Comparison of ENCODE assay signal across 16 cellular contexts in the genomic region with DNA sequence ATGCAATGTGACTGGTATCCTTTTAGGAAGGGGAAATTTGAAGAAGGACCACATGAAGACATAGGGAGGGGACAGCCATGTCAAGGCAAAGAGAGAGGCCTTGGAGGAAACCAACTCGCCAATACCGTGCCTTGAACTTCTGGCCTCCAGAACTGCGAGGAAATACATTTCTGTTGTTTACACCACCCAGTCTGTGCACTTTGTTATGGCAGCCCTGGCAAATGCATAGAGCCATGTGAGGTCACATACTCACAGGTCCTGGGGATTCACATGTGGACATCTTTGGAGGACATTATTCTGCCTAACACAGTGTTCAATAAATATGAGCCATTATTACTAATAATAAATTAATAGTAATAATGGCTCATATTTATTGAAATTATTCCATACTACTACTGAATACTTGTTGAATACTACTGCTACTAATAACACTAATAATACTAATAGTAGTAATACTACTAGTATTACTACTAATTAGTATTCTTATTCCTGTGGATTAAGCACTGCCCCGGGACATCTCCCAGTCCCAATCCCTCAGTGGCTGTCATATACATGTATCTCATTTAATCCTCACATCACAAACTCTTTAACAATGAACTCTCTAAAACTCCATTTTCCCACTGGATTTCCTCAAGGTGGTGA. TPM values are rescaled to one million over a fixed set of nuclear protein-coding genes. Genes with fewer than 3 reads are reported as not detected.
A peak's percentile ranks its signal among the peaks of the same experiment; 100 is the strongest.
DNase-seq lines count a peak whose midpoint lies in the region; ATAC-seq, FAIRE-seq and TF ChIP-seq lines count a peak whose summit lies in the region.
"Had no signal": no experiment of that assay in that cellular context is flagged by ENCODE, and none has a peak within 500 bp of the region (broad histone marks: within the 10 kb centered on the region; RNA-seq: fewer than 3 reads in every experiment).

No MANE protein-coding gene starts in this region.

- H3K9me3 ChIP-seq in heart right ventricle (peaks cover 0 to 6% (median 0%) of the 10 kb centered on the region in 11 donors), vagina (no peaks in the 10 kb centered on the region)
- H3K9me3 ChIP-seq: mucosa of descending colon had no signal

- peaks cover 72% of the 10 kb centered on the region for H3K4me1 Mint-ChIP-seq in activated naive CD8-positive, alpha-beta T cell treated with anti-CD3 and anti-CD28 coated beads, Interleukin-2, amount 10 ng/mL, durations not matched to agents 7 days and 5 days
- peaks cover 43% of the 10 kb centered on the region for H3K4me1 Mint-ChIP-seq in nephron

- no peaks in the 10 kb centered on the region for H3K27me3 ChIP-seq in heart right ventricle
- H3K27me3 ChIP-seq in vagina, result no peaks in the 10 kb centered on the region

- no peak for ATAC-seq in heart right ventricle
- ATAC-seq in left cardiac atrium, result no peak
- ATAC-seq in activated naive CD8-positive, alpha-beta T cell treated with anti-CD3 and anti-CD28 coated beads, Interleukin-2, amount 10 ng/mL, durations not matched to agents 7 days and 5 days (ENCODE audit: low read depth), result no peak
- ATAC-seq: mucosa of descending colon had no signal

- intact Hi-C loops in heart right ventricle (cut with DNase I), result no loop called here
- intact Hi-C loops in left cardiac atrium (cut with DNase I), result no loop called here
- intact Hi-C loops in vagina (cut with DNase I), result no loop called here

- 96 to 98% methylated on average over 4 of the region's 4 CpGs for WGBS in heart right ventricle, 2 donors

- no peaks in the 10 kb centered on the region for H3K27me3 Mint-ChIP-seq in activated naive CD8-positive, alpha-beta T cell treated with anti-CD3 and anti-CD28 coated beads, Interleukin-2, amount 10 ng/mL, durations not matched to agents 7 days and 5 days
- H3K27me3 Mint-ChIP-seq in nephron (ENCODE audit: low read depth), result no peaks in the 10 kb centered on the region
- H3K27me3 Mint-ChIP-seq: B cell, brain had no signal

- peaks cover 5% of the 10 kb centered on the region for H3K9me3 Mint-ChIP-seq in activated naive CD8-positive, alpha-beta T cell treated with anti-CD3 and anti-CD28 coated beads, Interleukin-2, amount 10 ng/mL, durations not matched to agents 7 days and 5 days
- peaks cover 5% of the 10 kb centered on the region for H3K9me3 Mint-ChIP-seq in nephron

- DNase-seq in heart right ventricle, result no peak
- DNase-seq in left cardiac atrium, result no peak
- no peak for DNase-seq in activated naive CD8-positive, alpha-beta T cell treated with anti-CD3 and anti-CD28 coated beads, Interleukin-2, amount 10 ng/mL, durations not matched to agents 7 days and 5 days
- DNase-seq in vagina (ENCODE audit: extremely low spot score in 2 of 2), result no peak
- DNase-seq in frontal cortex (ENCODE audit: low spot score in 2 of 2), result no peak
- no peak for DNase-seq in HEK293T (ENCODE audit: extremely low spot score)
- no peak for DNase-seq in DMS153 treated with DMSO at 0.1 percent for 48 hours (lab: John Stamatoyannopoulos, UW; ENCODE audit: unreplicated experiment)
- DNase-seq: activated CD4-positive, alpha-beta T cell treated with anti-CD3 and anti-CD28 coated beads for 48 hours; KG1; mucosa of descending colon; NCI-H187 had no signal

- peak overlapping the region; percentile 75 for H3K27ac Mint-ChIP-seq in activated naive CD8-positive, alpha-beta T cell treated with anti-CD3 and anti-CD28 coated beads, Interleukin-2, amount 10 ng/mL, durations not matched to agents 7 days and 5 days
- peak overlapping the region in 2 of 3 experiments; percentile 26 to 38 for H3K27ac Mint-ChIP-seq in nephron

- FAIRE-seq in frontal cortex (lab: Jason Lieb, UNC), result no peak
- FAIRE-seq: GM18507 had no signal

- H3K4me3 Mint-ChIP-seq in activated naive CD8-positive, alpha-beta T cell treated with anti-CD3 and anti-CD28 coated beads, Interleukin-2, amount 10 ng/mL, durations not matched to agents 7 days and 5 days, result peak overlapping the region; percentile 44
- H3K4me3 Mint-ChIP-seq in nephron, result no peak overlapping the region
- H3K4me3 Mint-ChIP-seq: B cell, brain had no signal

- CTCF ChIA-PET in HEK293T (lab: Yijun Ruan, JAX), result no interaction called here

- peak overlapping the region in 8 of 10 donors; percentile 67 to 83 (median 76) for H3K27ac ChIP-seq in heart right ventricle
- peak overlapping the region; percentile 83 for H3K27ac ChIP-seq in vagina
- H3K27ac ChIP-seq: SK-N-MC had no signal

- TF ChIP-seq POLR2A in vagina (IDR thresholded peaks at IDR 0.05), result no peak

- peaks cover 71% of the 10 kb centered on the region for H3K36me3 Mint-ChIP-seq in activated naive CD8-positive, alpha-beta T cell treated with anti-CD3 and anti-CD28 coated beads, Interleukin-2, amount 10 ng/mL, durations not matched to agents 7 days and 5 days
- H3K36me3 Mint-ChIP-seq in nephron (ENCODE audit: low read depth), result peaks cover 4% of the 10 kb centered on the region
- H3K36me3 Mint-ChIP-seq: brain had no signal

- H3K36me3 ChIP-seq in heart right ventricle, result peaks cover 0 to 49% (median 0%) of the 10 kb centered on the region in 9 donors
- no peaks in the 10 kb centered on the region for H3K36me3 ChIP-seq in vagina

- TF ChIP-seq CTCF in heart right ventricle (IDR thresholded peaks at IDR 0.05), result no peak
- TF ChIP-seq CTCF in nephron (IDR thresholded peaks at IDR 0.05; ENCODE audit: unreplicated experiment in 3 of 3), result no peak
- no peak for TF ChIP-seq CTCF in vagina (IDR thresholded peaks at IDR 0.05)

- H3K4me1 ChIP-seq in heart right ventricle, result peaks cover 9 to 59% (median 29%) of the 10 kb centered on the region in 9 donors
- peaks cover 40% of the 10 kb centered on the region for H3K4me1 ChIP-seq in vagina

- H3K4me3 ChIP-seq in heart right ventricle (no peak overlapping the region), vagina (no peak overlapping the region)
- H3K4me3 ChIP-seq: mucosa of descending colon, SK-N-MC had no signal

- POLR2A ChIA-PET in activated naive CD8-positive, alpha-beta T cell treated with anti-CD3 and anti-CD28 coated beads, Interleukin-2, amount 10 ng/mL, durations not matched to agents 7 days and 5 days (lab: Charles Lee), result interaction anchor here (1.0 to 2.9 kb wide), 3 partner anchors 8 to 42 kb away, joined by 5 to 38 read pairs (median 14); a partner anchor contains a TSS
- POLR2A ChIA-PET in HEK293T (lab: Yijun Ruan, JAX), result interaction anchor here (0.7 kb wide), 1 partner anchor 40 kb away, joined by 3 read pairs; a partner anchor contains a TSS

TF ChIP-seq in HEK293T, 16 proteins besides CTCF, POLR2A, EP300 and RAD21:
- no peak for TF ChIP-seq ELF4 (IDR thresholded peaks at IDR 0.05)
- TF ChIP-seq LEF1 (IDR thresholded peaks at IDR 0.05; ENCODE audit: borderline replicate concordance), result no peak
- TF ChIP-seq SUZ12 (IDR thresholded peaks at IDR 0.05), result no peak
- no peak for TF ChIP-seq ZNF384 (IDR thresholded peaks at IDR 0.05)
- TF ChIP-seq, protein P1, sequence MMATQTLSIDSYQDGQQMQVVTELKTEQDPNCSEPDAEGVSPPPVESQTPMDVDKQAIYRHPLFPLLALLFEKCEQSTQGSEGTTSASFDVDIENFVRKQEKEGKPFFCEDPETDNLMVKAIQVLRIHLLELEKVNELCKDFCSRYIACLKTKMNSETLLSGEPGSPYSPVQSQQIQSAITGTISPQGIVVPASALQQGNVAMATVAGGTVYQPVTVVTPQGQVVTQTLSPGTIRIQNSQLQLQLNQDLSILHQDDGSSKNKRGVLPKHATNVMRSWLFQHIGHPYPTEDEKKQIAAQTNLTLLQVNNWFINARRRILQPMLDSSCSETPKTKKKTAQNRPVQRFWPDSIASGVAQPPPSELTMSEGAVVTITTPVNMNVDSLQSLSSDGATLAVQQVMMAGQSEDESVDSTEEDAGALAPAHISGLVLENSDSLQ (IDR thresholded peaks at IDR 0.05), result no peak
- no peak for TF ChIP-seq TARDBP (IDR thresholded peaks at IDR 0.05)
- TF ChIP-seq BHLHE40 (IDR thresholded peaks at IDR 0.05; ENCODE audit: borderline replicate concordance), result no peak
- no peak for TF ChIP-seq ARNT (IDR thresholded peaks at IDR 0.05)
- TF ChIP-seq FOXM1 (IDR thresholded peaks at IDR 0.05; ENCODE audit: borderline replicate concordance), result no peak
- no peak for TF ChIP-seq L3MBTL2 (conservative IDR thresholded peaks at IDR 0.05)
- TF ChIP-seq HDGF (IDR thresholded peaks at IDR 0.05; ENCODE audit: borderline replicate concordance), result no peak
- TF ChIP-seq CTBP1 (IDR thresholded peaks at IDR 0.05; ENCODE audit: borderline replicate concordance), result no peak

RNA-seq across cellular contexts. Expression of a gene that starts 8.5 kb away (rescaled TPM):
- total RNA-seq in heart right ventricle (1 to 10 TPM; 1.1 to 6.7 (median 1.9) TPM), left cardiac atrium (1 to 10 TPM; 3.3 to 3.7 TPM), vagina (6.9 TPM), frontal cortex (1.6 TPM)
- polyA plus RNA-seq in heart right ventricle, result 1 to 10 TPM; 2.2 to 5.7 TPM
- 100 to 1,000 TPM in 1 of 2 experiments, 10 to 100 TPM in 1; 97.1 to 102 TPM for total RNA-seq in activated naive CD8-positive, alpha-beta T cell treated with anti-CD3 and anti-CD28 coated beads, Interleukin-2, amount 10 ng/mL, durations not matched to agents 7 days and 5 days

RNA-seq across cellular contexts. Expression of a gene that starts 41.1 kb away (rescaled TPM):
- total RNA-seq in heart right ventricle (10 to 100 TPM in 8 of 10 donors, 1 to 10 TPM in 2; 9.2 to 24.0 (median 13.4) TPM), left cardiac atrium (10 to 100 TPM; 16.8 to 18.5 TPM), vagina (44.9 TPM), frontal cortex (3.7 TPM)
- polyA plus RNA-seq in heart right ventricle, result 10 to 100 TPM; 10.2 to 12.5 TPM
- 100 to 1,000 TPM; 248 to 253 TPM for total RNA-seq in activated naive CD8-positive, alpha-beta T cell treated with anti-CD3 and anti-CD28 coated beads, Interleukin-2, amount 10 ng/mL, durations not matched to agents 7 days and 5 days

Comparison
In these comparisons a context has a peak if more than half of its experiments do, and no peak if none do; other contexts are left out.
1. RNA of a gene that starts 8.5 kb away (total RNA-seq): 97.1 to 102 TPM in activated naive CD8-positive, alpha-beta T cell treated with anti-CD3 and anti-CD28 coated beads, Interleukin-2, amount 10 ng/mL, durations not matched to agents 7 days and 5 days; 6.9 TPM in vagina (single experiment), 3.3 to 3.7 TPM in left cardiac atrium, 1.1 to 6.7 TPM in heart right ventricle and 1.6 TPM in frontal cortex (single experiment); every median in the first group is over 10 times any median in the second.